In genomic region chr5:145554399-145554798, GRCh38 we compare ENCODE assay signal across 10 cellular contexts.
DNase-seq lines count a peak whose midpoint lies in the region; ATAC-seq lines count a peak whose summit lies in the region.
"Had no signal": no experiment of that assay in that cellular context is flagged by ENCODE, and none has a peak within 500 bp of the region (broad histone marks: within the 10 kb centered on the region; RNA-seq: fewer than 3 reads in every experiment).

No MANE protein-coding gene starts in this region.

- H3K9me3 ChIP-seq in adipocyte (ENCODE audit: control insufficient read depth, low read length) = no peaks in the 10 kb centered on the region
- H3K9me3 ChIP-seq: BLaER1 had no signal

- no peaks in the 10 kb centered on the region for H3K36me3 ChIP-seq in adipocyte (ENCODE audit: control insufficient read depth, insufficient read depth, low read length, severe bottlenecking)
- H3K36me3 ChIP-seq: BLaER1 had no signal

- H3K27me3 ChIP-seq in adipocyte (replicated peaks; ENCODE audit: control insufficient read depth, insufficient read depth, low read length) = no peaks in the 10 kb centered on the region
- H3K27me3 ChIP-seq: BLaER1 had no signal

- DNase-seq in ACHN (peak; percentile 62), HK-2 (ENCODE audit: unreplicated experiment) (peak; percentile 26), adipocyte (ENCODE audit: low read depth) (peak; percentile 41), hepatic stellate cell (ENCODE audit: low spot score) (peak; percentile 6), germinal center (ENCODE audit: low spot score) (no peak), NCI-H2029 treated with DMSO at 0.1 percent for 48 hours (lab: John Stamatoyannopoulos, UW) (no peak), left colon (no peak)
- no peak for DNase-seq in activated CD4-positive, alpha-beta T cell treated with anti-CD3 and anti-CD28 coated beads, Interleukin-2, amount 50 U/mL, for 1 hour
- DNase-seq: activated naive CD8-positive, alpha-beta T cell treated with anti-CD3 and anti-CD28 coated beads, Interleukin-2, amount 10 ng/mL, durations not matched to agents 7 days and 5 days had no signal

- no peak overlapping the region for H3K4me3 ChIP-seq in adipocyte (ENCODE audit: low read length)
- H3K4me3 ChIP-seq: BLaER1 had no signal

- H3K9ac ChIP-seq in adipocyte (ENCODE audit: low read length) = no peak overlapping the region
- H3K9ac ChIP-seq: BLaER1 had no signal

- in situ Hi-C loops in ACHN (cut with HindIII; ENCODE audit: low pct_ligation_motif_present, low pct_unique_long_range_greater_than_20kb, low sequenced_read_pairs) = no loop called here

- H3K4me1 ChIP-seq in adipocyte (ENCODE audit: control insufficient read depth, insufficient read depth, low read length) = no peaks in the 10 kb centered on the region
- H3K4me1 ChIP-seq: BLaER1 had no signal

- ATAC-seq in left colon = no peak

- intact Hi-C loops in left colon (cut with DNase I, micrococcal nuclease) = no loop called here

Comparison
In these comparisons a context has a peak if more than half of its experiments do, and no peak if none do; other contexts are left out.
1. DNase-seq: peak in ACHN (single experiment), HK-2 (single experiment), adipocyte (single experiment) and hepatic stellate cell (single experiment); none in activated CD4-positive, alpha-beta T cell treated with anti-CD3 and anti-CD28 coated beads, Interleukin-2, amount 50 U/mL, for 1 hour (single experiment), germinal center (single experiment), NCI-H2029 treated with DMSO at 0.1 percent for 48 hours (single experiment) and left colon (0 of 2).